In the genomic region with DNA sequence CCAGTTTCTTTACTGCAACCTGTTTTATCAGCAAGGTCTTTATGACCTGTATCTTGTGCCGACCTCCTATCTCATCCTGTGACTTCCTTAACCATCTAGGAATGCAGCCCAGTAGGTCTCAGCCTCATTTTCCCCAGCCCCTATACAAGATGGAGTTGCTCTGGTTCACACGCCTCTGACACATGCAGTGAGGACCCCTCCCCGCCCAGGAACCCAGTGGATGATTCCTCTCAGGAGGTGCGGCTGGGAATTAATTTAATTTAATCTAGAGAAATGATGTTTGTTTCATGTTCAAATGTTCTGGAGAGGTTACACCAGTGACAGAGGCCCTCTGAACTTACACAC, we compare ENCODE assay signal across 10 cellular contexts. TPM values are rescaled to one million over a fixed set of nuclear protein-coding genes. Genes with fewer than 3 reads are reported as not detected.
DNase-seq lines count a peak whose midpoint lies in the region; ATAC-seq, FAIRE-seq and TF ChIP-seq lines count a peak whose summit lies in the region.
"Had no signal": no experiment of that assay in that cellular context is flagged by ENCODE, and none has a peak within 500 bp of the region (broad histone marks: within the 10 kb centered on the region; RNA-seq: fewer than 3 reads in every experiment).

No MANE protein-coding gene starts in this region.

- peak overlapping the region; percentile 99 for H3K27ac Mint-ChIP-seq in activated T-helper 2 cell treated with anti-CD3 and anti-CD28 coated beads, Interferon-gamma antibody, Interleukin-2, Interleukin-4, amounts not matched to agents 10 μg/mL and 5 μg/mL and 100 μg/mL, durations not matched to agents 14 hours and 24 hours and 36 hours
- peak overlapping the region; percentile 95 to 99 (median 98) for H3K27ac Mint-ChIP-seq in naive B cell

- no peak for ATAC-seq in A549
- no peak for ATAC-seq in naive B cell (ENCODE audit: low read depth in 2 of 2)

- no peak for TF ChIP-seq CTCF in A549 (IDR thresholded peaks at IDR 0.05)
- no peak for TF ChIP-seq CTCF in GM12864 (IDR thresholded peaks at IDR 0.05; ENCODE audit: low read depth, low read length, missing control alignments)

- WGBS in A549 (ENCODE audit: missing lambda C conversion rate): 84% methylated on average over 4 of the region's 4 CpGs

- no peak for TF ChIP-seq POLR2A in A549 (IDR thresholded peaks at IDR 0.05; ENCODE audit: low read length)

- FAIRE-seq in A549 (lab: Jason Lieb, UNC): no peak

- H3K9me3 ChIP-seq in A549: no peaks in the 10 kb centered on the region

- no peaks in the 10 kb centered on the region for H3K27me3 Mint-ChIP-seq in activated T-helper 2 cell treated with anti-CD3 and anti-CD28 coated beads, Interferon-gamma antibody, Interleukin-2, Interleukin-4, amounts not matched to agents 10 μg/mL and 5 μg/mL and 100 μg/mL, durations not matched to agents 14 hours and 24 hours and 36 hours (ENCODE audit: low read depth)
- H3K27me3 Mint-ChIP-seq in naive B cell: no peaks in the 10 kb centered on the region

- H3K4me3 ChIP-seq in A549: no peak overlapping the region
- peak overlapping the region; percentile 76; the same call in 1 of the 2 replicates for H3K4me3 ChIP-seq in GM12864 (ENCODE audit: low read depth, low read length)
- H3K4me3 ChIP-seq: SK-N-MC had no signal

- no peak overlapping the region for H3K4me2 ChIP-seq in A549

- no peaks in the 10 kb centered on the region for H3K36me3 Mint-ChIP-seq in activated T-helper 2 cell treated with anti-CD3 and anti-CD28 coated beads, Interferon-gamma antibody, Interleukin-2, Interleukin-4, amounts not matched to agents 10 μg/mL and 5 μg/mL and 100 μg/mL, durations not matched to agents 14 hours and 24 hours and 36 hours (ENCODE audit: low read depth)
- H3K36me3 Mint-ChIP-seq in naive B cell: no peaks in the 10 kb centered on the region

- intact Hi-C loops in activated T-helper 2 cell treated with anti-CD3 and anti-CD28 coated beads, Interferon-gamma antibody, Interleukin-2, Interleukin-4, amounts not matched to agents 10 μg/mL and 5 μg/mL and 100 μg/mL, durations not matched to agents 14 hours and 24 hours and 36 hours (cut with micrococcal nuclease): loop anchor here (1.0 to 5.0 kb wide), 5 partner anchors 13 to 595 kb away; a partner anchor contains a TSS

- CTCF ChIA-PET in A549 (lab: Yijun Ruan, JAX): interaction anchor here (0.8 to 13.2 kb wide), 3 partner anchors 14 to 520 kb away, joined by 3 to 196 read pairs (median 4); no protein-coding TSS in a partner anchor

- peaks cover 41% of the 10 kb centered on the region for H3K4me1 Mint-ChIP-seq in activated T-helper 2 cell treated with anti-CD3 and anti-CD28 coated beads, Interferon-gamma antibody, Interleukin-2, Interleukin-4, amounts not matched to agents 10 μg/mL and 5 μg/mL and 100 μg/mL, durations not matched to agents 14 hours and 24 hours and 36 hours (ENCODE audit: low read depth)
- H3K4me1 Mint-ChIP-seq in naive B cell: peaks cover 29 to 36% (median 36%) of the 10 kb centered on the region in 3 donors

- no peak overlapping the region for H3K27ac ChIP-seq in A549
- H3K27ac ChIP-seq: SK-N-MC had no signal

- H3K4me3 Mint-ChIP-seq in activated T-helper 2 cell treated with anti-CD3 and anti-CD28 coated beads, Interferon-gamma antibody, Interleukin-2, Interleukin-4, amounts not matched to agents 10 μg/mL and 5 μg/mL and 100 μg/mL, durations not matched to agents 14 hours and 24 hours and 36 hours (ENCODE audit: low read depth): peak overlapping the region; percentile 89
- peak overlapping the region; percentile 90 to 98 (median 93) for H3K4me3 Mint-ChIP-seq in naive B cell

- peaks cover 17% of the 10 kb centered on the region; the same call in 2 of the 3 replicates for H3K4me1 ChIP-seq in A549

- no peaks in the 10 kb centered on the region for H3K9me3 Mint-ChIP-seq in activated T-helper 2 cell treated with anti-CD3 and anti-CD28 coated beads, Interferon-gamma antibody, Interleukin-2, Interleukin-4, amounts not matched to agents 10 μg/mL and 5 μg/mL and 100 μg/mL, durations not matched to agents 14 hours and 24 hours and 36 hours
- no peaks in the 10 kb centered on the region for H3K9me3 Mint-ChIP-seq in naive B cell

- no peak for DNase-seq in A549 (ENCODE audit: low read depth in 1 of 2, low spot score in 1 of 2)
- no peak for DNase-seq in GM12864 (ENCODE audit: low read depth)
- DNase-seq in activated T-helper 2 cell treated with anti-CD3 and anti-CD28 coated beads, Interferon-gamma antibody, Interleukin-2, Interleukin-4, amounts not matched to agents 10 μg/mL and 5 μg/mL and 100 μg/mL, durations not matched to agents 14 hours and 24 hours and 36 hours (ENCODE audit: low spot score): no peak
- DNase-seq in naive B cell: no peak
- DNase-seq in NCI-H1417 treated with DMSO at 0.1 percent for 48 hours (lab: John Stamatoyannopoulos, UW): no peak
- no peak for DNase-seq in NCI-H2029 treated with DMSO at 0.1 percent for 48 hours (lab: John Stamatoyannopoulos, UW)
- no peak for DNase-seq in ecto neural progenitor cell (ENCODE audit: low spot score)
- no peak for DNase-seq in SIG-M5 treated with dmso at 0.1 percent for 504 hours (lab: John Stamatoyannopoulos, UW; ENCODE audit: unreplicated experiment)
- DNase-seq: NCI-H526 had no signal

- TF ChIP-seq EP300 in A549 (IDR thresholded peaks at IDR 0.05): no peak

- no peak for TF ChIP-seq RAD21 in A549 (conservative IDR thresholded peaks at IDR 0.05 in 1 of 2, IDR thresholded peaks at IDR 0.05 in 1 of 2)

- POLR2A ChIA-PET in A549 (lab: Yijun Ruan, JAX): no interaction called here

TF ChIP-seq in A549, 52 proteins besides CTCF, POLR2A, EP300 and RAD21 (continues in another document):
- TF ChIP-seq MAFK (IDR thresholded peaks at IDR 0.05; ENCODE audit: partially characterized antibody) (no peak), ZC3H11A (IDR thresholded peaks at IDR 0.05) (no peak), FOXS1 (CRISPR knock-in tag; IDR thresholded peaks at IDR 0.05) (peak; percentile 52; the same call in 1 of the 2 replicates), NFE2L2 (conservative IDR thresholded peaks at IDR 0.05; ENCODE audit: low read length) (no peak), EHF (CRISPR knock-in tag; IDR thresholded peaks at IDR 0.05) (0 out of 2 replicates have a peak, but pooled peaks have one; percentile 26), ESRRA (IDR thresholded peaks at IDR 0.05; ENCODE audit: borderline replicate concordance, low read length) (no peak), HEYL (CRISPR knock-in tag; IDR thresholded peaks at IDR 0.05) (no peak), HOXB13 (CRISPR knock-in tag; IDR thresholded peaks at IDR 0.05; ENCODE audit: low read depth) (peak; percentile 42; the same call in 1 of the 2 replicates)
- TF ChIP-seq, protein P1, sequence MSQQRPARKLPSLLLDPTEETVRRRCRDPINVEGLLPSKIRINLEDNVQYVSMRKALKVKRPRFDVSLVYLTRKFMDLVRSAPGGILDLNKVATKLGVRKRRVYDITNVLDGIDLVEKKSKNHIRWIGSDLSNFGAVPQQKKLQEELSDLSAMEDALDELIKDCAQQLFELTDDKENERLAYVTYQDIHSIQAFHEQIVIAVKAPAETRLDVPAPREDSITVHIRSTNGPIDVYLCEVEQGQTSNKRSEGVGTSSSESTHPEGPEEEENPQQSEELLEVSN (IDR thresholded peaks at IDR 0.05; ENCODE audit: borderline replicate concordance, low read depth): no peak
- TF ChIP-seq, protein P2, sequence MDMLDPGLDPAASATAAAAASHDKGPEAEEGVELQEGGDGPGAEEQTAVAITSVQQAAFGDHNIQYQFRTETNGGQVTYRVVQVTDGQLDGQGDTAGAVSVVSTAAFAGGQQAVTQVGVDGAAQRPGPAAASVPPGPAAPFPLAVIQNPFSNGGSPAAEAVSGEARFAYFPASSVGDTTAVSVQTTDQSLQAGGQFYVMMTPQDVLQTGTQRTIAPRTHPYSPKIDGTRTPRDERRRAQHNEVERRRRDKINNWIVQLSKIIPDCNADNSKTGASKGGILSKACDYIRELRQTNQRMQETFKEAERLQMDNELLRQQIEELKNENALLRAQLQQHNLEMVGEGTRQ (IDR thresholded peaks at IDR 0.05): no peak
- TF ChIP-seq, protein P3, sequence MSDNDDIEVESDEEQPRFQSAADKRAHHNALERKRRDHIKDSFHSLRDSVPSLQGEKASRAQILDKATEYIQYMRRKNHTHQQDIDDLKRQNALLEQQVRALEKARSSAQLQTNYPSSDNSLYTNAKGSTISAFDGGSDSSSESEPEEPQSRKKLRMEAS (IDR thresholded peaks at IDR 0.05): no peak
- TF ChIP-seq, protein P4, sequence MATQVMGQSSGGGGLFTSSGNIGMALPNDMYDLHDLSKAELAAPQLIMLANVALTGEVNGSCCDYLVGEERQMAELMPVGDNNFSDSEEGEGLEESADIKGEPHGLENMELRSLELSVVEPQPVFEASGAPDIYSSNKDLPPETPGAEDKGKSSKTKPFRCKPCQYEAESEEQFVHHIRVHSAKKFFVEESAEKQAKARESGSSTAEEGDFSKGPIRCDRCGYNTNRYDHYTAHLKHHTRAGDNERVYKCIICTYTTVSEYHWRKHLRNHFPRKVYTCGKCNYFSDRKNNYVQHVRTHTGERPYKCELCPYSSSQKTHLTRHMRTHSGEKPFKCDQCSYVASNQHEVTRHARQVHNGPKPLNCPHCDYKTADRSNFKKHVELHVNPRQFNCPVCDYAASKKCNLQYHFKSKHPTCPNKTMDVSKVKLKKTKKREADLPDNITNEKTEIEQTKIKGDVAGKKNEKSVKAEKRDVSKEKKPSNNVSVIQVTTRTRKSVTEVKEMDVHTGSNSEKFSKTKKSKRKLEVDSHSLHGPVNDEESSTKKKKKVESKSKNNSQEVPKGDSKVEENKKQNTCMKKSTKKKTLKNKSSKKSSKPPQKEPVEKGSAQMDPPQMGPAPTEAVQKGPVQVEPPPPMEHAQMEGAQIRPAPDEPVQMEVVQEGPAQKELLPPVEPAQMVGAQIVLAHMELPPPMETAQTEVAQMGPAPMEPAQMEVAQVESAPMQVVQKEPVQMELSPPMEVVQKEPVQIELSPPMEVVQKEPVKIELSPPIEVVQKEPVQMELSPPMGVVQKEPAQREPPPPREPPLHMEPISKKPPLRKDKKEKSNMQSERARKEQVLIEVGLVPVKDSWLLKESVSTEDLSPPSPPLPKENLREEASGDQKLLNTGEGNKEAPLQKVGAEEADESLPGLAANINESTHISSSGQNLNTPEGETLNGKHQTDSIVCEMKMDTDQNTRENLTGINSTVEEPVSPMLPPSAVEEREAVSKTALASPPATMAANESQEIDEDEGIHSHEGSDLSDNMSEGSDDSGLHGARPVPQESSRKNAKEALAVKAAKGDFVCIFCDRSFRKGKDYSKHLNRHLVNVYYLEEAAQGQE (IDR thresholded peaks at IDR 0.05): no peak

RNA-seq across cellular contexts. Expression of a gene that starts 39.0 kb away (rescaled TPM):
- polyA plus RNA-seq in A549 (2011; rRNA removed) (54.6 and 68.7 TPM in 2 replicates), A549 (2017; fragmentation: RNase III; extraction: RNeasy Plus Mini Kit Qiagen cat#74134 plus additional on column Dnase treatment) (39.2 to 40.8 TPM (median 39.8 TPM) in 3 replicates), naive B cell (ENCODE audit: low read depth in 6 of 6) (100 to 1,000 TPM; 112 to 165 (median 146) TPM)
- polyA plus RNA-seq in A549 (2012; cell fraction: cytosol; rRNA removed): 20.9 and 26.8 TPM in 2 replicates
- 26.0 and 49.8 TPM in 2 replicates for polyA plus RNA-seq in A549 (2012; cell fraction: nucleus; rRNA removed)
- polyA minus RNA-seq in A549 (2011; rRNA and poly(A)+ RNA removed): 50.6 and 60.7 TPM in 2 replicates
- 187 and 191 TPM in 2 replicates for total RNA-seq in activated T-helper 2 cell treated with anti-CD3 and anti-CD28 coated beads, Interferon-gamma antibody, Interleukin-2, Interleukin-4, amounts not matched to agents 10 μg/mL and 5 μg/mL and 100 μg/mL, durations not matched to agents 14 hours and 24 hours and 36 hours
